25 cellular contexts compared by ENCODE assay signal in genomic region chr12:69000069-69000468, GRCh38.
"Had no signal": no experiment of that assay in that cellular context is flagged by ENCODE, and none has a peak within 500 bp of the region (broad histone marks: within the 10 kb centered on the region; RNA-seq: fewer than 3 reads in every experiment).

No MANE protein-coding gene starts in this region.

- H3K27me3 ChIP-seq: adrenal gland, ascending aorta, breast epithelium, colonic mucosa, dorsolateral prefrontal cortex, esophagus squamous epithelium, foreskin keratinocyte, ovary, thyroid gland, upper lobe of right lung had no signal

- DNase-seq: activated CD8-positive, alpha-beta memory T cell treated with anti-CD3 and anti-CD28 coated beads for 24 hours; activated CD8-positive, alpha-beta memory T cell treated with anti-CD3 and anti-CD28 coated beads, Interleukin-2, amount 50 U/mL, for 4 hours; activated naive CD4-positive, alpha-beta T cell; activated T-cell treated with anti-CD3 and anti-CD28 coated beads, Interleukin-2, amount 50 U/mL, for 24 hours; adrenal gland; colonic mucosa; dorsolateral prefrontal cortex; effector memory CD8-positive, alpha-beta T cell; esophagus squamous epithelium; immature natural killer cell; left ventricle myocardium inferior; ovary; stimulated activated CD4-positive, alpha-beta T cell treated with anti-CD3 and anti-CD28 coated beads, Interleukin-12 subunit alpha, Interleukin-12 subunit beta, amount 100 ng/mL, for 4 hours; stimulated activated CD4-positive, alpha-beta T cell treated with anti-CD3 and anti-CD28 coated beads, Interleukin-4, amount 100 ng/mL, for 4 hours; substantia nigra; T-helper 9 cell; thyroid gland; upper lobe of right lung had no signal

- ATAC-seq: activated T-helper 17 cell treated with anti-CD3 and anti-CD28 coated beads, Interleukin-2, amount 50 U/mL, for 72 hours; effector memory CD8-positive, alpha-beta T cell; natural killer cell treated with Interleukin-12 subunit alpha and Interleukin-12 subunit beta and Interleukin-15 and Interleukin-18, amount 100 ng/mL, for 72 hours; upper lobe of right lung; WTC11 had no signal

- H3K4me3 ChIP-seq: adrenal gland, ascending aorta, breast epithelium, colonic mucosa, dorsolateral prefrontal cortex, esophagus squamous epithelium, left ventricle myocardium inferior, ovary, prostate gland, thyroid gland, upper lobe of right lung had no signal

- H3K36me3 ChIP-seq: adrenal gland, ascending aorta, breast epithelium, colonic mucosa, esophagus squamous epithelium, left ventricle myocardium inferior, ovary, prostate gland, thyroid gland, upper lobe of right lung had no signal

- H3K9me3 ChIP-seq: adrenal gland, ascending aorta, colonic mucosa, esophagus squamous epithelium, prostate gland, thyroid gland, upper lobe of right lung had no signal

- H3K27ac ChIP-seq: adrenal gland, ascending aorta, breast epithelium, colonic mucosa, dorsolateral prefrontal cortex, esophagus squamous epithelium, foreskin keratinocyte, left ventricle myocardium inferior, ovary, prostate gland, thyroid gland, upper lobe of right lung had no signal

- H3K4me1 ChIP-seq: adrenal gland, ascending aorta, breast epithelium, esophagus squamous epithelium, left ventricle myocardium inferior, prostate gland, thyroid gland, upper lobe of right lung had no signal
